29 cellular contexts compared by ENCODE assay signal in genomic region chr3:73753985-73754384, GRCh38.
"Had no signal": no experiment of that assay in that cellular context is flagged by ENCODE, and none has a peak within 500 bp of the region (broad histone marks: within the 10 kb centered on the region; RNA-seq: fewer than 3 reads in every experiment).

No MANE protein-coding gene starts in this region.

- H3K36me3 ChIP-seq: heart left ventricle, left lung, lower lobe of right lung, neural progenitor cell, neutrophil, right atrium auricular region, right lobe of liver, tibial nerve, uterus had no signal

- H3K9me3 Mint-ChIP-seq: nephron progenitor cell, neural progenitor cell, type B pancreatic cell had no signal

- H3K4me1 ChIP-seq: left lung, lower lobe of right lung, neural progenitor cell, parathyroid adenoma, right lobe of liver, uterus had no signal

- H3K4me3 Mint-ChIP-seq: immature natural killer cell; naive thymus-derived CD8-positive, alpha-beta T cell; nephron progenitor cell; neural progenitor cell; stimulated activated effector memory CD8-positive, alpha-beta T cell treated with anti-CD3 and anti-CD28 coated beads, Interleukin-12 subunit alpha, Interleukin-12 subunit beta, amount 100 ng/mL, for 72 hours; stimulated activated naive CD8-positive, alpha-beta T cell treated with anti-CD3 and anti-CD28 coated beads, Interleukin-15, Interleukin-2, amounts not matched to agents 100 ng/mL and 50 ng/mL, for 24 hours; type B pancreatic cell had no signal

- ATAC-seq: heart left ventricle; left colon; left lung; lower lobe of right lung; naive thymus-derived CD8-positive, alpha-beta T cell; right lobe of liver; stimulated activated effector memory CD8-positive, alpha-beta T cell treated with anti-CD3 and anti-CD28 coated beads, Interleukin-12 subunit alpha, Interleukin-12 subunit beta, amount 100 ng/mL, for 72 hours had no signal

- H3K27me3 ChIP-seq: heart left ventricle, left lung, neural progenitor cell, neutrophil, right atrium auricular region, right lobe of liver, tibial nerve, uterus had no signal

- DNase-seq: heart left ventricle; hypothalamus; immature natural killer cell; kidney; left colon; left lung; lower lobe of right lung; mammary epithelial cell; mesenchymal stem cell; naive thymus-derived CD8-positive, alpha-beta T cell; nephron progenitor cell; occipital lobe; right lobe of liver; stimulated activated CD4-positive, alpha-beta T cell treated with anti-CD3 and anti-CD28 coated beads, Interleukin-12 subunit alpha, Interleukin-12 subunit beta, amount 100 ng/mL, for 4 hours; stimulated activated CD4-positive, alpha-beta T cell treated with anti-CD3 and anti-CD28 coated beads, Interleukin-15, amount 100 ng/mL, for 24 hours; stimulated activated CD4-positive, alpha-beta T cell treated with anti-CD3 and anti-CD28 coated beads, Interleukin-2, amount 100 ng/mL, for 24 hours; stimulated activated CD4-positive, alpha-beta T cell treated with anti-CD3 and anti-CD28 coated beads, Interleukin-4, amount 100 ng/mL, for 24 hours; stimulated activated naive CD4-positive, alpha-beta T cell; substantia nigra; uterus had no signal

- H3K36me3 Mint-ChIP-seq: immature natural killer cell; naive thymus-derived CD8-positive, alpha-beta T cell; neural progenitor cell; stimulated activated effector memory CD8-positive, alpha-beta T cell treated with anti-CD3 and anti-CD28 coated beads, Interleukin-12 subunit alpha, Interleukin-12 subunit beta, amount 100 ng/mL, for 72 hours; type B pancreatic cell had no signal

- H3K27ac Mint-ChIP-seq: immature natural killer cell; naive thymus-derived CD8-positive, alpha-beta T cell; nephron progenitor cell; neural progenitor cell; stimulated activated effector memory CD8-positive, alpha-beta T cell treated with anti-CD3 and anti-CD28 coated beads, Interleukin-12 subunit alpha, Interleukin-12 subunit beta, amount 100 ng/mL, for 72 hours; stimulated activated naive CD8-positive, alpha-beta T cell treated with anti-CD3 and anti-CD28 coated beads, Interleukin-15, Interleukin-2, amounts not matched to agents 100 ng/mL and 50 ng/mL, for 24 hours; type B pancreatic cell had no signal

- H3K27me3 Mint-ChIP-seq: stimulated activated naive CD8-positive, alpha-beta T cell treated with anti-CD3 and anti-CD28 coated beads, Interleukin-15, Interleukin-2, amounts not matched to agents 100 ng/mL and 50 ng/mL, for 24 hours had no signal

- H3K4me1 Mint-ChIP-seq: immature natural killer cell; naive thymus-derived CD8-positive, alpha-beta T cell; stimulated activated effector memory CD8-positive, alpha-beta T cell treated with anti-CD3 and anti-CD28 coated beads, Interleukin-12 subunit alpha, Interleukin-12 subunit beta, amount 100 ng/mL, for 72 hours had no signal

- H3K4me3 ChIP-seq: heart left ventricle, left lung, lower lobe of right lung, neural progenitor cell, right atrium auricular region, right lobe of liver, skin epidermis, tibial nerve, uterus had no signal

- H3K9me3 ChIP-seq: heart left ventricle, left lung, lower lobe of right lung, neutrophil, right atrium auricular region, right lobe of liver, tibial nerve, uterus had no signal

- H3K27ac ChIP-seq: heart left ventricle, left lung, lower lobe of right lung, neural progenitor cell, neutrophil, parathyroid adenoma, right atrium auricular region, right lobe of liver, skin epidermis, tibial nerve had no signal
